8 cellular contexts compared by ENCODE assay signal in the genomic region with DNA sequence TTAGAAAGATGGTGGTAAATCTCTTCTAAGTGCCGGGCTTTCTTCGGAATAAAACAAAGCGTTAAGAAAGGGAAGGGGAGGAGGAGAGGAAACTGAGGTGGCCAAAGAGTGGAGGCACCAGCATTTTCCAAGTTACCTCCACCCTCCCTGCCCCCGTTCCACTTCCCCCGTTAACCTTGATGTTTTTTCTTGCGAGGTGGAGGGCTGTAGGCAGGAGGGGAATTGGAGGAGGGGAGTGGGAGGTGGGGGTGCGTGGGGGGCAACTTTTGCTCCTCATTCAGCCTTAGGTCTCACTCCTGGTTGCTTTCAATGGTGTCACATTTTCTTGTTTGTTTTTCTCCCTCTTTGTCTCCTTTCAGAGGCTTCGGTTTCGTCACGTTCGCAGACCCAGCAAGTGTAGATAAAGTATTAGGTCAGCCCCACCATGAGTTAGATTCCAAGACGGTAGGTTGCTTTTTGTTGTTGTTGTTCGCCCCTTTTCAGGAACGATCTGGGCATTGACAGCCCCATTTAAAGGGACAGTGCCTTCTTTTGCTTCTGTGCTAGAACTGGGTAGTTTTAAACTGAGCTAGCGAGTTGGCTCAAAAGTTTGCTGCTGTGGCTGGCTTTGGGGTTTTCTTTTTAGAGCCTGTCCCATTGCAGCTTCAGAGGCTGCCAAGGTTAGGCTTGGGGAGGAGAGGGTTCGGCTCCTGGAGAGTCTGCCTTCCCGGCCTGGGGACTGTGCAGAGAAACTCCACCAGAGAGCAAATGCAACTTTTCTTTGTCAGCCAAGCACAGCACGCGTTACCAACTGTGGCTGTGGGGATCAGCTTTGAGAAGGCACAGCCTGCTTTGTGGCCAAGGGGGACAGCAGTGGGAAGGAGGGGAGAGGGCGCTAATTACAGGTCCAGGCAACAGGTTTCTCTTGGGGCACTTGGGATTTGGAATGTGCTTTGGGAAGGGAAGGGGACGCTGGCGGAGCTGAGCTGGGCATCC. TPM values are rescaled to one million over a fixed set of nuclear protein-coding genes. Genes with fewer than 3 reads are reported as not detected.
DNase-seq lines count a peak whose midpoint lies in the region; ATAC-seq and TF ChIP-seq lines count a peak whose summit lies in the region.

No MANE protein-coding gene starts in this region.

- no peaks in the 10 kb centered on the region for H3K9me2 ChIP-seq in HCT116 (ENCODE audit: insufficient read depth)

- TF ChIP-seq RAD21 in HCT116 (IDR thresholded peaks at IDR 0.05; ENCODE audit: low read depth) = no peak

- peak overlapping the region; percentile 89 for H3K4me2 ChIP-seq in HCT116 (ENCODE audit: low read length)

- H3K9ac ChIP-seq in HCT116 (ENCODE audit: low read length) = peak overlapping the region; percentile 72

- no peaks in the 10 kb centered on the region for H3K9me3 Mint-ChIP-seq in activated naive CD8-positive, alpha-beta T cell treated with anti-CD3 and anti-CD28 coated beads for 36 hours

- intact Hi-C loops in HCT116 (cut with micrococcal nuclease) (loop anchor here (5.0 kb wide), 2 partner anchors 114 to 184 kb away; no protein-coding TSS in a partner anchor), stomach (cut with DNase I; ENCODE audit: low total_unique reads) (loop anchor here (10.0 kb wide), 2 partner anchors 107 to 187 kb away; no protein-coding TSS in a partner anchor)

- no peaks in the 10 kb centered on the region for H3K27me3 Mint-ChIP-seq in activated naive CD8-positive, alpha-beta T cell treated with anti-CD3 and anti-CD28 coated beads for 36 hours

- H3K9me3 ChIP-seq in HCT116 (ENCODE audit: control insufficient read depth in 1 of 2, insufficient read depth in 1 of 2, low read depth in 1 of 2, low read length in 2 of 2) (no peaks in the 10 kb centered on the region), stomach (no peaks in the 10 kb centered on the region)

- peaks cover 24% of the 10 kb centered on the region for H3K79me2 ChIP-seq in HCT116 (ENCODE audit: insufficient read depth, low read length)

- BruUV-seq in HCT116 (replicated peaks; lab: Mats Ljungman, UMichigan) = no TSS peak

- H3K4me3 ChIP-seq in HCT116 (replicated peaks in 1 of 2; ENCODE audit: low read depth in 1 of 2, low read length in 2 of 2) (peak overlapping the region; percentile 65 to 67), stomach (peak overlapping the region; percentile 82 to 91 (median 90))

- H3K4me3 Mint-ChIP-seq in activated naive CD8-positive, alpha-beta T cell treated with anti-CD3 and anti-CD28 coated beads for 36 hours = peak overlapping the region; percentile 88

- TF ChIP-seq POLR2A in HCT116 (IDR thresholded peaks at IDR 0.05; ENCODE audit: borderline replicate concordance, extremely low read depth, insufficient read depth, insufficient read length) = no peak
- TF ChIP-seq POLR2A in stomach (IDR thresholded peaks at IDR 0.05) = no peak

- H3K4me1 Mint-ChIP-seq in activated naive CD8-positive, alpha-beta T cell treated with anti-CD3 and anti-CD28 coated beads for 36 hours = peaks cover 61% of the 10 kb centered on the region

- peaks cover 41% of the 10 kb centered on the region for H3K36me3 Mint-ChIP-seq in activated naive CD8-positive, alpha-beta T cell treated with anti-CD3 and anti-CD28 coated beads for 36 hours

- POLR2A ChIA-PET in HCT116 (lab: Charles Lee) = no interaction called here

- CTCF ChIA-PET in HCT116 (lab: Charles Lee) = interaction anchor here (2.6 to 4.5 kb wide), 2 partner anchors 14 to 15 kb away, joined by 11 to 22 read pairs; no protein-coding TSS in a partner anchor

- H3K4me1 ChIP-seq in HCT116 (ENCODE audit: control insufficient read depth in 1 of 2, insufficient read depth in 2 of 2, low read length in 2 of 2) = peaks cover 13 to 27% of the 10 kb centered on the region in 2 experiments
- peaks cover 10 to 42% (median 26%) of the 10 kb centered on the region in 4 donors for H3K4me1 ChIP-seq in stomach

- no peak for TF ChIP-seq EP300 in stomach (IDR thresholded peaks at IDR 0.05)

- H2AFZ ChIP-seq in HCT116 (ENCODE audit: low read depth, low read length, poor library complexity, severe bottlenecking) = no peak overlapping the region

- DNase-seq in Ammon's horn (ENCODE audit: low spot score) (peak; percentile 32), HCT116 (ENCODE audit: low read depth, low spot score) (no peak), iris pigment epithelial cell (ENCODE audit: low read depth) (peak; percentile 21), stomach (no peak), NCI-H446 (lab: John Stamatoyannopoulos, UW) (no peak)
- no peak for DNase-seq in activated naive CD8-positive, alpha-beta T cell treated with anti-CD3 and anti-CD28 coated beads for 36 hours

- H3K27ac ChIP-seq in HCT116 (ENCODE audit: low read depth, low read length) (no peak overlapping the region), stomach (peak overlapping the region; percentile 19 to 97 (median 94))

- 10 to 17% (median 13%) methylated on average over 22 of the region's 22 CpGs for WGBS in stomach, 5 donors

- H3K27ac Mint-ChIP-seq in activated naive CD8-positive, alpha-beta T cell treated with anti-CD3 and anti-CD28 coated beads for 36 hours = peak overlapping the region; percentile 90

- H3K36me3 ChIP-seq in HCT116 (ENCODE audit: control insufficient read depth in 1 of 2, insufficient read depth in 2 of 2, low read length in 2 of 2) (peaks cover 20 to 29% of the 10 kb centered on the region in 2 experiments; a peak in 3 of 4 replicates), stomach (peaks cover 11 to 17% (median 14%) of the 10 kb centered on the region in 4 donors)

- RAD21 ChIA-PET in HCT116 (lab: Charles Lee; ENCODE audit: low non-redundant PET in 1 of 2, low total read pairs in 2 of 2, uncharacterized antibody in 2 of 2, unreplicated experiment in 2 of 2) = interaction anchor here in 1 of 2 experiments (2.1 kb wide), 1 partner anchor 183 kb away, joined by 7 read pairs; no protein-coding TSS in a partner anchor

- H3K27me3 ChIP-seq in HCT116 (ENCODE audit: insufficient read depth, low read length) = no peaks in the 10 kb centered on the region
- no peaks in the 10 kb centered on the region for H3K27me3 ChIP-seq in stomach

- no peak for TF ChIP-seq CTCF in HCT116 (IDR thresholded peaks at IDR 0.05 in 2 of 3, conservative IDR thresholded peaks at IDR 0.05 in 1 of 3; ENCODE audit: borderline replicate concordance in 1 of 3, insufficient read depth in 1 of 3, low read depth in 2 of 3, low read length in 2 of 3)
- no peak for TF ChIP-seq CTCF in stomach (IDR thresholded peaks at IDR 0.05)

- ATAC-seq in HCT116 (no peak), GM18502 (IDR thresholded peaks at IDR 0.05; ENCODE audit: poor library complexity, unreplicated experiment) (no peak), GM18909 (IDR thresholded peaks at IDR 0.05; ENCODE audit: poor library complexity, unreplicated experiment) (no peak)

- no peaks in the 10 kb centered on the region for H4K20me1 ChIP-seq in HCT116 (ENCODE audit: insufficient read depth)

TF ChIP-seq in HCT116, 20 proteins besides CTCF, POLR2A, EP300 and RAD21:
- TF ChIP-seq JUND (IDR thresholded peaks at IDR 0.05) (no peak), SRF (IDR thresholded peaks at IDR 0.05; ENCODE audit: low read depth) (no peak), ZNF274 (IDR thresholded peaks at IDR 0.05; ENCODE audit: low read depth, low read length) (no peak), SP1 (IDR thresholded peaks at IDR 0.05; ENCODE audit: low read depth) (no peak)
- TF ChIP-seq, protein P1, sequence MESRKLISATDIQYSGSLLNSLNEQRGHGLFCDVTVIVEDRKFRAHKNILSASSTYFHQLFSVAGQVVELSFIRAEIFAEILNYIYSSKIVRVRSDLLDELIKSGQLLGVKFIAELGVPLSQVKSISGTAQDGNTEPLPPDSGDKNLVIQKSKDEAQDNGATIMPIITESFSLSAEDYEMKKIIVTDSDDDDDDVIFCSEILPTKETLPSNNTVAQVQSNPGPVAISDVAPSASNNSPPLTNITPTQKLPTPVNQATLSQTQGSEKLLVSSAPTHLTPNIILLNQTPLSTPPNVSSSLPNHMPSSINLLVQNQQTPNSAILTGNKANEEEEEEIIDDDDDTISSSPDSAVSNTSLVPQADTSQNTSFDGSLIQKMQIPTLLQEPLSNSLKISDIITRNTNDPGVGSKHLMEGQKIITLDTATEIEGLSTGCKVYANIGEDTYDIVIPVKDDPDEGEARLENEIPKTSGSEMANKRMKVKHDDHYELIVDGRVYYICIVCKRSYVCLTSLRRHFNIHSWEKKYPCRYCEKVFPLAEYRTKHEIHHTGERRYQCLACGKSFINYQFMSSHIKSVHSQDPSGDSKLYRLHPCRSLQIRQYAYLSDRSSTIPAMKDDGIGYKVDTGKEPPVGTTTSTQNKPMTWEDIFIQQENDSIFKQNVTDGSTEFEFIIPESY (IDR thresholded peaks at IDR 0.05; ENCODE audit: extremely low read depth, insufficient replicate concordance, low read length) = no peak

RNA-seq across cellular contexts. Expression of a gene that starts 1.9 kb away (rescaled TPM):
- total RNA-seq in HCT116 (2021; ENCODE audit: unreplicated experiment) = 137 TPM
- 36.6 and 46.1 TPM in 2 replicates for polyA plus RNA-seq in HCT116 (2012)
- 10 to 100 TPM; 48.0 to 49.4 TPM for total RNA-seq in activated naive CD8-positive, alpha-beta T cell treated with anti-CD3 and anti-CD28 coated beads for 36 hours
- 10 to 100 TPM; 11.7 to 72.4 (median 30.8) TPM for total RNA-seq in stomach
- polyA plus RNA-seq in stomach = 10 to 100 TPM in 2 of 3 donors, 1 to 10 TPM in 1; 8.3 to 15.8 (median 10.7) TPM

Comparison
In these comparisons a context has a peak if more than half of its experiments do, and no peak if none do; other contexts are left out.
1. DNase-seq: peak in Ammon's horn (single experiment) and iris pigment epithelial cell (single experiment); none in HCT116 (single experiment), activated naive CD8-positive, alpha-beta T cell treated with anti-CD3 and anti-CD28 coated beads for 36 hours (single experiment), stomach (single experiment) and NCI-H446 (0 of 2).